ENCODE assay signal across 9 cellular contexts in the genomic region with DNA sequence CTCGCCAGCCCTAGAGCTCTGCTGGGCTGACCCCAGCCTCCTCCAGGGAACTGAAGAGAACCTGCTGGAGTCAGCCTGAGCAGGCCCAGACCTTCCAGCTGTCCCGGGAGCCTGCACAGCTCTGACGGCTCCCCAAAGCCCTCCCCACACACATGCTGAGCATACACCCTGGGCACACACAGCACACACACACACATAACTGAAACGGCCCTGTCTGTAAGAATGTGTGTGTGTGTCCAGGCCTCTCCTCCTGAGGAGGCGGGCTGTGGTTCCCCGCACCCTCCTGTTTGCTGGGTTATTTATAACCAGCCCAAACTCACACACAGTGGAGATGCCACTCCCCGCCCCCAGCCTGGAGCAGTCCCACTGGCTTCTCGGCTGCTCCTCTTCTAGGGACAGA. TPM values are rescaled to one million over a fixed set of nuclear protein-coding genes. Genes with fewer than 3 reads are reported as not detected.
A peak's percentile ranks its signal among the peaks of the same experiment; 100 is the strongest.
DNase-seq lines count a peak whose midpoint lies in the region; ATAC-seq and TF ChIP-seq lines count a peak whose summit lies in the region.
"Had no signal": no experiment of that assay in that cellular context is flagged by ENCODE, and none has a peak within 500 bp of the region (broad histone marks: within the 10 kb centered on the region; RNA-seq: fewer than 3 reads in every experiment).

No MANE protein-coding gene starts in this region.

- BruUV-seq in Calu3 (replicated peaks; lab: Mats Ljungman, UMichigan), result no TSS peak

- H3K9me3 Mint-ChIP-seq in osteocyte (ENCODE audit: unreplicated experiment), result no peaks in the 10 kb centered on the region
- H3K9me3 Mint-ChIP-seq in activated CD4-positive, alpha-beta T cell treated with anti-CD3 and anti-CD28 coated beads for 36 hours (ENCODE audit: low read depth), result no peaks in the 10 kb centered on the region
- H3K9me3 Mint-ChIP-seq in Calu3 (ENCODE audit: low read depth, unreplicated experiment), result no peaks in the 10 kb centered on the region

- H3K36me3 Mint-ChIP-seq in osteocyte (ENCODE audit: unreplicated experiment), result no peaks in the 10 kb centered on the region
- no peaks in the 10 kb centered on the region for H3K36me3 Mint-ChIP-seq in activated CD4-positive, alpha-beta T cell treated with anti-CD3 and anti-CD28 coated beads for 36 hours (ENCODE audit: low read depth)
- peaks cover 5% of the 10 kb centered on the region for H3K36me3 Mint-ChIP-seq in Calu3 (ENCODE audit: insufficient read depth, unreplicated experiment)

- H3K27me3 Mint-ChIP-seq in osteocyte (ENCODE audit: unreplicated experiment), result no peaks in the 10 kb centered on the region
- H3K27me3 Mint-ChIP-seq in activated CD4-positive, alpha-beta T cell treated with anti-CD3 and anti-CD28 coated beads for 36 hours, result peaks cover 9% of the 10 kb centered on the region
- no peaks in the 10 kb centered on the region for H3K27me3 Mint-ChIP-seq in Calu3 (ENCODE audit: unreplicated experiment)

- TF ChIP-seq CTCF in RWPE1 (conservative IDR thresholded peaks at IDR 0.05; ENCODE audit: low read depth) (no peak), fibroblast of villous mesenchyme (IDR thresholded peaks at IDR 0.05; ENCODE audit: insufficient read depth, low read depth, low read length) (no peak), osteocyte (IDR thresholded peaks at IDR 0.05) (no peak), Calu3 (IDR thresholded peaks at IDR 0.05; ENCODE audit: unreplicated experiment) (no peak)

- H3K27ac ChIP-seq in RWPE1, result peak overlapping the region; percentile 47

- peaks cover 23% of the 10 kb centered on the region for H3K4me1 Mint-ChIP-seq in osteocyte (ENCODE audit: unreplicated experiment)
- H3K4me1 Mint-ChIP-seq in activated CD4-positive, alpha-beta T cell treated with anti-CD3 and anti-CD28 coated beads for 36 hours, result no peaks in the 10 kb centered on the region
- H3K4me1 Mint-ChIP-seq in Calu3 (ENCODE audit: low read depth, unreplicated experiment), result peaks cover 11% of the 10 kb centered on the region

- no peak overlapping the region for H3K4me3 ChIP-seq in fibroblast of villous mesenchyme (ENCODE audit: low read depth, low read length)

- ATAC-seq in activated CD4-positive, alpha-beta T cell treated with anti-CD3 and anti-CD28 coated beads for 36 hours, result no peak

- DNase-seq in AG20443 (ENCODE audit: low spot score) (peak; percentile 93), RWPE1 (ENCODE audit: low spot score) (no peak), fibroblast of villous mesenchyme (ENCODE audit: low read depth) (peak; percentile 91), osteocyte (ENCODE audit: extremely low spot score, unreplicated experiment) (no peak), erythroblast (lab: John Stamatoyannopoulos, UW) (no peak), Calu3 (no peak)
- no peak for DNase-seq in effector CD4-positive, alpha-beta T cell
- DNase-seq in activated CD4-positive, alpha-beta T cell treated with anti-CD3 and anti-CD28 coated beads for 36 hours, result no peak
- DNase-seq: DMS79 had no signal

- peak overlapping the region; percentile 75 for H3K27ac Mint-ChIP-seq in osteocyte (ENCODE audit: unreplicated experiment)
- no peak overlapping the region for H3K27ac Mint-ChIP-seq in activated CD4-positive, alpha-beta T cell treated with anti-CD3 and anti-CD28 coated beads for 36 hours
- no peak overlapping the region for H3K27ac Mint-ChIP-seq in Calu3 (ENCODE audit: unreplicated experiment)

- intact Hi-C loops in activated CD4-positive, alpha-beta T cell treated with anti-CD3 and anti-CD28 coated beads for 36 hours (cut with DNase I, micrococcal nuclease), result no loop called here
- intact Hi-C loops in Calu3 (cut with micrococcal nuclease; ENCODE audit: unreplicated experiment), result no loop called here

- CTCF ChIA-PET in RWPE1 (lab: Yijun Ruan, JAX), result no interaction called here
- CTCF ChIA-PET in activated CD4-positive, alpha-beta T cell treated with anti-CD3 and anti-CD28 coated beads for 36 hours (lab: Charles Lee), result interaction anchor here (0.5 kb wide), 1 partner anchor 11 kb away, joined by 3 read pairs; no protein-coding TSS in a partner anchor
- CTCF ChIA-PET in Calu3 (lab: Charles Lee), result no interaction called here

- POLR2A ChIA-PET in RWPE1 (lab: Yijun Ruan, JAX; ENCODE audit: low non-redundant PET), result no interaction called here
- POLR2A ChIA-PET in activated CD4-positive, alpha-beta T cell treated with anti-CD3 and anti-CD28 coated beads for 36 hours (lab: Charles Lee), result interaction anchor here (0.6 kb wide), 1 partner anchor 200 kb away, joined by 6 read pairs; no protein-coding TSS in a partner anchor

- no peak for TF ChIP-seq POLR2A in erythroblast (IDR thresholded peaks at IDR 0.05; ENCODE audit: low read length)

- H3K4me3 Mint-ChIP-seq in osteocyte (ENCODE audit: unreplicated experiment), result no peak overlapping the region
- H3K4me3 Mint-ChIP-seq in activated CD4-positive, alpha-beta T cell treated with anti-CD3 and anti-CD28 coated beads for 36 hours, result no peak overlapping the region
- H3K4me3 Mint-ChIP-seq in Calu3 (ENCODE audit: low read depth, unreplicated experiment), result no peak overlapping the region

RNA-seq across cellular contexts. Expression of a gene that starts 20.2 kb away (rescaled TPM):
- total RNA-seq in fibroblast of villous mesenchyme, result 16.8 and 32.5 TPM in 2 replicates
- total RNA-seq in osteocyte, result 54.4 and 63.4 TPM in 2 replicates
- total RNA-seq in activated CD4-positive, alpha-beta T cell treated with anti-CD3 and anti-CD28 coated beads for 36 hours, result under 1 TPM; 0.18 to 0.37 TPM
- total RNA-seq in Calu3 (2022), result 15.0 and 20.5 TPM in 2 replicates

Comparison
In these comparisons a context has a peak if more than half of its experiments do, and no peak if none do; other contexts are left out.
1. DNase-seq: peak in AG20443 (single experiment) and fibroblast of villous mesenchyme (single experiment); none in RWPE1 (single experiment), osteocyte (single experiment), erythroblast (0 of 2), effector CD4-positive, alpha-beta T cell (single experiment), activated CD4-positive, alpha-beta T cell treated with anti-CD3 and anti-CD28 coated beads for 36 hours (single experiment) and Calu3 (single experiment).
2. RNA of a gene that starts 20.2 kb away (total RNA-seq): 54.4 to 63.4 TPM in osteocyte, 16.8 to 32.5 TPM in fibroblast of villous mesenchyme and 15.0 to 20.5 TPM in Calu3; 0.18 to 0.37 TPM in activated CD4-positive, alpha-beta T cell treated with anti-CD3 and anti-CD28 coated beads for 36 hours; every median in the first group is over 10 times any median in the second.